Comparison of ENCODE assay signal across 20 cellular contexts in genomic region chr1:168303716-168304540, GRCh38.
"Had no signal": no experiment of that assay in that cellular context is flagged by ENCODE, and none has a peak within 500 bp of the region (broad histone marks: within the 10 kb centered on the region; RNA-seq: fewer than 3 reads in every experiment).

No MANE protein-coding gene starts in this region.

- H3K9me3 ChIP-seq: gastrocnemius medialis, pancreas, thyroid gland had no signal

- H3K36me3 Mint-ChIP-seq: natural killer cell treated with Interleukin-12 subunit alpha and Interleukin-12 subunit beta and Interleukin-15 and Interleukin-18, amount 100 ng/mL, for 72 hours had no signal

- H3K9me3 Mint-ChIP-seq: activated T-cell treated with anti-CD3 and anti-CD28 coated beads, Interleukin-2, amount 50 U/mL, for 24 hours; activated T-helper 2 cell treated with anti-CD3 and anti-CD28 coated beads, Interferon-gamma antibody, Interleukin-2, Interleukin-4, amounts not matched to agents 10 μg/mL and 5 μg/mL and 100 μg/mL, durations not matched to agents 14 hours and 24 hours and 36 hours; natural killer cell treated with Interleukin-12 subunit alpha and Interleukin-12 subunit beta and Interleukin-15 and Interleukin-18, amount 100 ng/mL, for 72 hours had no signal

- H3K4me1 ChIP-seq: gastrocnemius medialis, pancreas, thyroid gland had no signal

- H3K27ac ChIP-seq: gastrocnemius medialis, pancreas, thyroid gland, WERI-Rb-1 had no signal

- H3K4me3 Mint-ChIP-seq: activated T-cell treated with anti-CD3 and anti-CD28 coated beads, Interleukin-2, amount 50 U/mL, for 24 hours; natural killer cell treated with Interleukin-12 subunit alpha and Interleukin-12 subunit beta and Interleukin-15 and Interleukin-18, amount 100 ng/mL, for 72 hours had no signal

- H3K36me3 ChIP-seq: gastrocnemius medialis, pancreas, thyroid gland, WERI-Rb-1 had no signal

- FAIRE-seq: pancreas, TTC549 had no signal

- H3K27me3 ChIP-seq: gastrocnemius medialis, pancreas, thyroid gland had no signal

- H3K4me3 ChIP-seq: gastrocnemius medialis, pancreas, thyroid gland had no signal

- H3K27ac Mint-ChIP-seq: activated T-cell treated with anti-CD3 and anti-CD28 coated beads, Interleukin-2, amount 50 U/mL, for 24 hours; activated T-helper 2 cell treated with anti-CD3 and anti-CD28 coated beads, Interferon-gamma antibody, Interleukin-2, Interleukin-4, amounts not matched to agents 10 μg/mL and 5 μg/mL and 100 μg/mL, durations not matched to agents 14 hours and 24 hours and 36 hours; natural killer cell treated with Interleukin-12 subunit alpha and Interleukin-12 subunit beta and Interleukin-15 and Interleukin-18, amount 100 ng/mL, for 72 hours had no signal

- DNase-seq: activated CD4-positive, alpha-beta T cell treated with anti-CD3 and anti-CD28 coated beads for 1 hour; activated CD8-positive, alpha-beta memory T cell treated with anti-CD3 and anti-CD28 coated beads for 24 hours; activated CD8-positive, alpha-beta memory T cell treated with anti-CD3 and anti-CD28 coated beads, Interleukin-2, amount 50 U/mL, for 4 hours; activated naive CD4-positive, alpha-beta T cell treated with Interleukin-2 at 50 U/mL for 16 hours; activated T-cell treated with anti-CD3 and anti-CD28 coated beads, Interleukin-2, amount 50 U/mL, for 24 hours; effector CD4-positive, alpha-beta T cell; gastrocnemius medialis; hippocampal formation; left ventricle myocardium superior; pancreas; right cardiac atrium; stimulated activated CD4-positive, alpha-beta T cell treated with anti-CD3 and anti-CD28 coated beads, Interleukin-12 subunit alpha, Interleukin-12 subunit beta, amount 100 ng/mL, for 4 hours; stimulated activated CD4-positive, alpha-beta T cell treated with anti-CD3 and anti-CD28 coated beads, Interleukin-4, amount 100 ng/mL, for 4 hours; stimulated activated naive CD8-positive, alpha-beta T cell treated with anti-CD3 and anti-CD28 coated beads, Interleukin-15, Interleukin-2, amounts not matched to agents 100 U/mL and 50 U/mL, for 24 hours; T-helper 1 cell; thyroid gland; WERI-Rb-1 had no signal

- H3K27me3 Mint-ChIP-seq: activated T-cell treated with anti-CD3 and anti-CD28 coated beads, Interleukin-2, amount 50 U/mL, for 24 hours; natural killer cell treated with Interleukin-12 subunit alpha and Interleukin-12 subunit beta and Interleukin-15 and Interleukin-18, amount 100 ng/mL, for 72 hours had no signal
